In the genomic region with DNA sequence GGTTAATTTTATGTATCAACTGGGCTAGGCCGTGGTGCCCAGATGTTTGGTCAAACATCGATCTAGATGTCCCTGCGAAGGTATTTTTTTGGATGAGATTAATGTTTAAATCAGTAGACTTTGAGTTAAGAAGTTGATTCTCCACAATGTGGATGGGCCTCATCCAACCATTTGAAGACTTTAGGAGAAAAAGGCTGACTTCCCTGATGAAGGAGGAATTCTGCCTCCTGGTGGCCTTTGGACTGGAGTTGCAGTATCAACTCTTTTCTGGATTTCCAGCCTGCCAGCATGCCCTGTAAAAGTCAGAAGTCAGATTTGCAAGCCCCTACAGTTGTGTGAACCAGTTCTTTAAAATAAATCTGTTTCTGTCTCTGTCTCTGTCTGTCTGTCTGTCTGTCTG, we compare ENCODE assay signal across 8 cellular contexts.
DNase-seq lines count a peak whose midpoint lies in the region; TF ChIP-seq lines count a peak whose summit lies in the region.

No MANE protein-coding gene starts in this region.

- H3K27me3 ChIP-seq in PC-9 (ENCODE audit: insufficient read depth, low read depth) = no peaks in the 10 kb centered on the region

- intact Hi-C loops in PC-9 (cut with micrococcal nuclease; ENCODE audit: unreplicated experiment) = no loop called here

- no TSS peak for BruUV-seq in PC-9 (replicated peaks; lab: Mats Ljungman, UMichigan)

- POLR2A ChIA-PET in PC-9 (lab: Charles Lee; ENCODE audit: unreplicated experiment) = no interaction called here

- H3K4me3 ChIP-seq in GM12864 (ENCODE audit: low read depth, low read length) (no peak overlapping the region), PC-9 (no peak overlapping the region), fibroblast of mammary gland (ENCODE audit: control insufficient read depth, low read depth, low read length) (no peak overlapping the region)

- H4K20me1 ChIP-seq in PC-9 (ENCODE audit: insufficient read depth) = no peaks in the 10 kb centered on the region

- no peaks in the 10 kb centered on the region for H3K4me1 ChIP-seq in PC-9 (replicated peaks; ENCODE audit: insufficient read depth)

- DNase-seq in GM12864 (ENCODE audit: low read depth) = no peak
- DNase-seq in PC-9 = no peak
- peak; percentile 59 for DNase-seq in fibroblast of mammary gland (ENCODE audit: low read depth)
- DNase-seq in renal cortical epithelial cell (ENCODE audit: low read depth) = peak; percentile 65
- no peak for DNase-seq in SW 1271 (lab: John Stamatoyannopoulos, UW)
- DNase-seq in stimulated activated CD8-positive, alpha-beta memory T cell treated with anti-CD3 and anti-CD28 coated beads, Interleukin-4, amount 100 ng/mL, for 48 hours = no peak
- no peak for DNase-seq in occipital lobe (lab: John Stamatoyannopoulos, UW)
- DNase-seq in stimulated activated naive CD4-positive, alpha-beta T cell (lab: John Stamatoyannopoulos, UW) = no peak

- TF ChIP-seq CTCF in GM12864 (IDR thresholded peaks at IDR 0.05; ENCODE audit: low read depth, low read length, missing control alignments) = peak; percentile 53
- TF ChIP-seq CTCF in PC-9 (conservative IDR thresholded peaks at IDR 0.05) = peak; percentile 52
- TF ChIP-seq CTCF in fibroblast of mammary gland (conservative IDR thresholded peaks at IDR 0.05; ENCODE audit: control insufficient read depth, insufficient read depth, low read depth, low read length) = peak; percentile 62

- no peak overlapping the region for H3K4me2 ChIP-seq in PC-9

- no peaks in the 10 kb centered on the region for H3F3A ChIP-seq in PC-9 (ENCODE audit: insufficient read depth, low read depth)

- no peaks in the 10 kb centered on the region for H3K36me3 ChIP-seq in PC-9 (ENCODE audit: low read depth)

- no peak overlapping the region for H3K27ac ChIP-seq in PC-9

- no peaks in the 10 kb centered on the region for H3K9me3 ChIP-seq in PC-9 (ENCODE audit: insufficient read depth, low read depth)

- no peaks in the 10 kb centered on the region for H3K9me2 ChIP-seq in PC-9 (ENCODE audit: insufficient read depth)

- no peaks in the 10 kb centered on the region for H3K79me2 ChIP-seq in PC-9 (ENCODE audit: low read depth)

- H2AFZ ChIP-seq in PC-9 = no peak overlapping the region

- CTCF ChIA-PET in PC-9 (lab: Charles Lee) = no interaction called here

Comparison
In these comparisons a context has a peak if more than half of its experiments do, and no peak if none do; other contexts are left out.
1. DNase-seq: peak in fibroblast of mammary gland (single experiment) and renal cortical epithelial cell (single experiment); none in GM12864 (single experiment), PC-9 (0 of 2), SW 1271 (0 of 2), stimulated activated CD8-positive, alpha-beta memory T cell treated with anti-CD3 and anti-CD28 coated beads, Interleukin-4, amount 100 ng/mL, for 48 hours (single experiment), occipital lobe (single experiment) and stimulated activated naive CD4-positive, alpha-beta T cell (0 of 6).
2. Peak in every context shown above with its lines, with median percentiles within 50 percentile points of each other: CTCF ChIP-seq.